In the genomic region with DNA sequence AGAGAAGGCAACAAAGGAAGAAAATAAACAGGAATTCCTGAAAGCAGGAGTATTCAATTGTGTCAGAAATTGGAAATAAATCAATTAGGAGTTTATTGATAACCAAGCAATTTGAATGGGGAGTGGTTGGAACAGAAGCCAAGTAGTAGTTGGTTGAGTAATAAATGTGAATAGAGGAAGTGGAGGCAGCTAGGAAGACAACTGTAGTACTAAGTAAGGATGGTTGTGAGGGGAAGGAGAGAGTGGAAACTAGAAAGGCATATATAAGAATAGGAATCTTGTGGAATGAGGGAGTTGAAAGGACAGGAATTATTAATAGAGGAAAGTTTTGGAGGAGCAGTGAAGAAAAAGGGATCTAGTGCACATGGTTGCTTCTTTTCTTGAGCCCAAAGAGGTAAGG, we compare ENCODE assay signal across 1 cellular context.
TF ChIP-seq lines count a peak whose summit lies in the region.

No MANE protein-coding gene starts in this region.

TF ChIP-seq in GM12878, 131 proteins besides CTCF, POLR2A, EP300 and RAD21:
- TF ChIP-seq, protein P1, sequence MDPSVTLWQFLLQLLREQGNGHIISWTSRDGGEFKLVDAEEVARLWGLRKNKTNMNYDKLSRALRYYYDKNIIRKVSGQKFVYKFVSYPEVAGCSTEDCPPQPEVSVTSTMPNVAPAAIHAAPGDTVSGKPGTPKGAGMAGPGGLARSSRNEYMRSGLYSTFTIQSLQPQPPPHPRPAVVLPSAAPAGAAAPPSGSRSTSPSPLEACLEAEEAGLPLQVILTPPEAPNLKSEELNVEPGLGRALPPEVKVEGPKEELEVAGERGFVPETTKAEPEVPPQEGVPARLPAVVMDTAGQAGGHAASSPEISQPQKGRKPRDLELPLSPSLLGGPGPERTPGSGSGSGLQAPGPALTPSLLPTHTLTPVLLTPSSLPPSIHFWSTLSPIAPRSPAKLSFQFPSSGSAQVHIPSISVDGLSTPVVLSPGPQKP (IDR thresholded peaks at IDR 0.05; ENCODE audit: low read depth, low read length): no peak
- TF ChIP-seq SPI1 (IDR thresholded peaks at IDR 0.05; ENCODE audit: borderline replicate concordance, insufficient read depth, low read depth, low read length): peak; percentile 34; the same call in 1 of the 2 replicates
